1 cellular context compared by ENCODE assay signal in the genomic region with DNA sequence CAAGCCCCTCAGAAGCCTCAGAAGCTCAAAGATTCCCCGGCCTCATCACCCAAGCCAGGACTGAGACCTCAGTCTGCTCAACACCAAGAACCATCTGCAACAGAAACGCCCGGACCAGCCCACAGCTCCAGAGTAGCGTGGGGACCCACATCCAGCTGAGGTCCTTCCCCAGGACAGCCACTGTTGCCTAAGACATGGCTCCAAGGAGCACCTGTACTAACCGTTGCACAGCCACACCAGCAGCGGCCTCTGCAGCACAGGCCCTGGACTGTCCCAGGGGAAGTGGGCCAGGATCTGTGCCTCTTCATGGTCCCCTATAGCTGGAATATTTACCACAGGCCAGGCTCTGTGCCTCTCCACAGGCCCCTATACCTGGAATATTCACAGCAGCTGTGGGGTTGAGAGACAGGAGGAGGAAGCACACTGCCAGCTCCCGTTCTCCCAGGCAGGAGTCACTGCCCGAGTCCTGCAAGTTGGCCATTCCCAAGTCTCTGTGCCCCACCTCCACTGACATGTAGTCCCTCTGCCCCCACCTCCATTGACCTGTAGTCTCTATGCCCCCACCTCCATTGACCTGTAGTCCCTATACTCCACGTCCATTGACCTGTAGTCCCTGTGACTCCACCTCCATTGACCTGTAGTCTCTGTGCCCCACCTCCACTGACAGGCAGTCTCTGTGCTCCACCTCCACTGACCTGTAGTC.
TF ChIP-seq lines count a peak whose summit lies in the region.

No MANE protein-coding gene starts in this region.

TF ChIP-seq in A549, 52 proteins besides CTCF, POLR2A, EP300 and RAD21 (continued from another document):
- TF ChIP-seq ESRRA (IDR thresholded peaks at IDR 0.05; ENCODE audit: borderline replicate concordance, low read length) (no peak), HEYL (CRISPR knock-in tag; IDR thresholded peaks at IDR 0.05) (no peak), BCL3 (IDR thresholded peaks at IDR 0.05) (no peak), GATA3 (IDR thresholded peaks at IDR 0.05; ENCODE audit: borderline replicate concordance) (no peak), RARB (CRISPR knock-in tag; IDR thresholded peaks at IDR 0.05) (no peak), NR3C1 (IDR thresholded peaks at IDR 0.05) (no peak), MAFK (IDR thresholded peaks at IDR 0.05; ENCODE audit: partially characterized antibody) (no peak), SREBF2 (IDR thresholded peaks at IDR 0.05) (no peak), EHMT2 (IDR thresholded peaks at IDR 0.05; ENCODE audit: low read depth) (no peak), CEBPB (IDR thresholded peaks at IDR 0.05) (no peak)
- TF ChIP-seq, protein P1, sequence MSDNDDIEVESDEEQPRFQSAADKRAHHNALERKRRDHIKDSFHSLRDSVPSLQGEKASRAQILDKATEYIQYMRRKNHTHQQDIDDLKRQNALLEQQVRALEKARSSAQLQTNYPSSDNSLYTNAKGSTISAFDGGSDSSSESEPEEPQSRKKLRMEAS (IDR thresholded peaks at IDR 0.05), result no peak
